1 cellular context compared by ENCODE assay signal in the genomic region with DNA sequence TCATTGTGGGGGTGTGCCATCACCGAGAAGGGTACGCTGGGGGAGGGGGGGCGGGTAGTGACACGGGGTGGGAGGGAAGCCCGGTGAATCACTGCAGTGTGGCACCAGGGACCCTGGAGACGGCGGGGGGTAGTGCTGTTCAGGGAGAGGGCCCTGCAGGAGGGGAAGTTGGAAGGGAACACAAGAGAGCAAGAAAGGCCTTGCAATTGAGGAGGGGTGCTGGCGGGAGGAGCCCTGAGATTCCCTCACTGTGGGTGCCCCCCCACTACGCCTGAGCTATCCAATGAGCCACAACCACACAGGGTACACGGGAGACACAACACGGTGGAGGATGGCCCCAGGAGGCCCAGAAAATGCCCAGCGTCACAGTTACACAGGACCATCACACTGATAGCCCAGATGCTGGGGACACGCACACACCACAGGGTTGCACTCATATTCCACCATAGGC.
TF ChIP-seq lines count a peak whose summit lies in the region.

No MANE protein-coding gene starts in this region.

TF ChIP-seq in GM12878, 131 proteins besides CTCF, POLR2A, EP300 and RAD21 (continued from another document):
- TF ChIP-seq BCLAF1 (IDR thresholded peaks at IDR 0.05) (no peak), FOXM1 (IDR thresholded peaks at IDR 0.05; ENCODE audit: low read depth, low read length) (no peak), MYC (IDR thresholded peaks at IDR 0.05; ENCODE audit: insufficient read depth, insufficient read length, insufficient replicate concordance, low read length, severe bottlenecking) (no peak)
- TF ChIP-seq, protein P1, sequence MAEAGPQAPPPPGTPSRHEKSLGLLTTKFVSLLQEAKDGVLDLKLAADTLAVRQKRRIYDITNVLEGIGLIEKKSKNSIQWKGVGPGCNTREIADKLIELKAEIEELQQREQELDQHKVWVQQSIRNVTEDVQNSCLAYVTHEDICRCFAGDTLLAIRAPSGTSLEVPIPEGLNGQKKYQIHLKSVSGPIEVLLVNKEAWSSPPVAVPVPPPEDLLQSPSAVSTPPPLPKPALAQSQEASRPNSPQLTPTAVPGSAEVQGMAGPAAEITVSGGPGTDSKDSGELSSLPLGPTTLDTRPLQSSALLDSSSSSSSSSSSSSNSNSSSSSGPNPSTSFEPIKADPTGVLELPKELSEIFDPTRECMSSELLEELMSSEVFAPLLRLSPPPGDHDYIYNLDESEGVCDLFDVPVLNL (IDR thresholded peaks at IDR 0.05; ENCODE audit: low read depth, low read length): no peak
